In the genomic region with DNA sequence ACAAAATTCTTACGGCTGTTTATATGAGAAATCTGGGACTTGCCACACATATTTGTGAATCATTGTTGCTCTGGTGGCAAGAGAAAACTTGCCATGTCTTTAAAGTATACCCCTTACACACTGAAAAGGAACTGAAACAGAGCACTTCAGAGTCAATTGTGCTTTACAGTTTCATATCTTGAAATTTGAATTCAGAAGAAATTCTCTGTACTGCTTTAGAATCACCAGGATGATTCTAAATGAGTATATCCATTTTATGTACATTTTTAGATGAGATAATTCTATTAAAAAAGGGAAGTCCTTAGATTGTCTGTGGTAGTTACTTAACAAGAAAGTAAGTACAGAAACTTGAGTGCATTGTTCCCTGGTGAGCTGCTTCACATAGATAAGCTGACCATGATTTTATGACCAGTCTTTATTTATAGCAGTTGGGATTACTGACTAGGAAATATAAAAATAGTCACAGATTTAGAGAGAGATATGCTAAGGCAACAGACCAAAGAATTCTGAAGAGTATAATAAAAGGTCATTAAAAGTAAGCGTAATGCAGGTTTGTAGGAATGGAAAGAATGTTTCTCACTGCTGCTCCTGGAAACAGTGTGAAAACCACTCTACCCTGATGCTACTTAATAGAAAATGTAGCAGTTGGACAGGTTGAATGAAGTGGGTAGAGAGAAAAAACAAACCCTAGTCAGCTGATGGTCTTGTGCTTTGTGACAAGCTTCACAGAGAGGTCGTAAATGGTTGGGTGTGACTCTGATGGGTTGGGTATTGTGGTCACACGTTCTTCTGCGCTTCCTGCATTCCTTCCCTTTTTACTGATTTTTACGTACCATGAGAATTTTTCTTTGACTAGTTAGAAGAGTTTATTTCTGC, we compare ENCODE assay signal across 8 cellular contexts. TPM values are rescaled to one million over a fixed set of nuclear protein-coding genes. Genes with fewer than 3 reads are reported as not detected.
DNase-seq lines count a peak whose midpoint lies in the region; ATAC-seq and TF ChIP-seq lines count a peak whose summit lies in the region.

No MANE protein-coding gene starts in this region.

- H3K27me3 Mint-ChIP-seq in activated CD4-positive, alpha-beta memory T cell treated with anti-CD3 and anti-CD28 coated beads for 36 hours: no peaks in the 10 kb centered on the region
- no peaks in the 10 kb centered on the region for H3K27me3 Mint-ChIP-seq in stimulated activated naive CD8-positive, alpha-beta T cell treated with anti-CD3 and anti-CD28 coated beads, Interleukin-15, Interleukin-2, amounts not matched to agents 100 ng/mL and 50 ng/mL, for 24 hours

- H3K27me3 ChIP-seq in GM06990 (replicated peaks; ENCODE audit: control insufficient read depth, insufficient read depth, low read length) (no peaks in the 10 kb centered on the region; the same call in 1 of the 2 replicates), HL-60 (ENCODE audit: insufficient read depth, poor library complexity, severe bottlenecking) (no peaks in the 10 kb centered on the region)

- H3K36me3 ChIP-seq in GM06990 (ENCODE audit: control insufficient read depth, insufficient read depth, low read length): no peaks in the 10 kb centered on the region

- CTCF ChIA-PET in activated CD4-positive, alpha-beta memory T cell treated with anti-CD3 and anti-CD28 coated beads for 36 hours (lab: Charles Lee): interaction anchor here (0.6 to 1.3 kb wide), 3 partner anchors 14 to 82 kb away, joined by 3 to 4 read pairs (median 3); no protein-coding TSS in a partner anchor

- ATAC-seq in GM21423 (IDR thresholded peaks at IDR 0.05; ENCODE audit: unreplicated experiment) (peak; percentile 69), left ventricle myocardium superior (peak; percentile 62), left lobe of liver (no peak)

- H3K4me3 ChIP-seq in GM06990 (replicated peaks; ENCODE audit: low read depth, low read length) (no peak overlapping the region), HL-60 (replicated peaks; ENCODE audit: insufficient read depth, low read length) (no peak overlapping the region)

- POLR2A ChIA-PET in activated CD4-positive, alpha-beta memory T cell treated with anti-CD3 and anti-CD28 coated beads for 36 hours (lab: Charles Lee): interaction anchor here (0.6 to 2.1 kb wide), 7 partner anchors 10 to 45 kb away, joined by 3 to 8 read pairs (median 5); no protein-coding TSS in a partner anchor

- peaks cover 46% of the 10 kb centered on the region for H3K4me1 Mint-ChIP-seq in activated CD4-positive, alpha-beta memory T cell treated with anti-CD3 and anti-CD28 coated beads for 36 hours (ENCODE audit: low read depth)
- peaks cover 48% of the 10 kb centered on the region for H3K4me1 Mint-ChIP-seq in stimulated activated naive CD8-positive, alpha-beta T cell treated with anti-CD3 and anti-CD28 coated beads, Interleukin-15, Interleukin-2, amounts not matched to agents 100 ng/mL and 50 ng/mL, for 24 hours (ENCODE audit: low read depth)

- H3K27ac ChIP-seq in HL-60 (replicated peaks): peak overlapping the region; percentile 32; the same call in 1 of the 2 replicates

- DNase-seq in GM06990 (ENCODE audit: extremely low read depth, insufficient read length): peak; percentile 20
- DNase-seq in HL-60 (ENCODE audit: low read depth in 1 of 2, low spot score in 1 of 2): peak in 1 of 2 experiments; percentile 60
- no peak for DNase-seq in activated CD4-positive, alpha-beta memory T cell treated with anti-CD3 and anti-CD28 coated beads for 36 hours
- no peak for DNase-seq in left ventricle myocardium superior
- DNase-seq in posterior vena cava (ENCODE audit: low spot score): no peak
- no peak for DNase-seq in left lobe of liver (ENCODE audit: low spot score)

- peak overlapping the region; percentile 36 for H3K4me3 Mint-ChIP-seq in activated CD4-positive, alpha-beta memory T cell treated with anti-CD3 and anti-CD28 coated beads for 36 hours
- peak overlapping the region; percentile 73 for H3K4me3 Mint-ChIP-seq in stimulated activated naive CD8-positive, alpha-beta T cell treated with anti-CD3 and anti-CD28 coated beads, Interleukin-15, Interleukin-2, amounts not matched to agents 100 ng/mL and 50 ng/mL, for 24 hours

- no peak for TF ChIP-seq CTCF in GM06990 (IDR thresholded peaks at IDR 0.05; ENCODE audit: insufficient read depth, low read length, poor library complexity, severe bottlenecking)
- no peak for TF ChIP-seq CTCF in HL-60 (IDR thresholded peaks at IDR 0.05; ENCODE audit: insufficient read depth, low read length)

- H3K36me3 Mint-ChIP-seq in activated CD4-positive, alpha-beta memory T cell treated with anti-CD3 and anti-CD28 coated beads for 36 hours: peaks cover 3% of the 10 kb centered on the region
- no peaks in the 10 kb centered on the region for H3K36me3 Mint-ChIP-seq in stimulated activated naive CD8-positive, alpha-beta T cell treated with anti-CD3 and anti-CD28 coated beads, Interleukin-15, Interleukin-2, amounts not matched to agents 100 ng/mL and 50 ng/mL, for 24 hours (ENCODE audit: low read depth)

- peak overlapping the region; percentile 64 for H3K27ac Mint-ChIP-seq in activated CD4-positive, alpha-beta memory T cell treated with anti-CD3 and anti-CD28 coated beads for 36 hours
- peak overlapping the region; percentile 91 for H3K27ac Mint-ChIP-seq in stimulated activated naive CD8-positive, alpha-beta T cell treated with anti-CD3 and anti-CD28 coated beads, Interleukin-15, Interleukin-2, amounts not matched to agents 100 ng/mL and 50 ng/mL, for 24 hours

- no peaks in the 10 kb centered on the region for H3K9me3 Mint-ChIP-seq in activated CD4-positive, alpha-beta memory T cell treated with anti-CD3 and anti-CD28 coated beads for 36 hours
- H3K9me3 Mint-ChIP-seq in stimulated activated naive CD8-positive, alpha-beta T cell treated with anti-CD3 and anti-CD28 coated beads, Interleukin-15, Interleukin-2, amounts not matched to agents 100 ng/mL and 50 ng/mL, for 24 hours: no peaks in the 10 kb centered on the region

- intact Hi-C loops in activated CD4-positive, alpha-beta memory T cell treated with anti-CD3 and anti-CD28 coated beads for 36 hours (cut with micrococcal nuclease): loop anchor here (1.0 to 2.0 kb wide), 4 partner anchors 13 to 86 kb away; partner anchors contain the start of gene FNIP2
- intact Hi-C loops in left ventricle myocardium superior (cut with micrococcal nuclease): loop anchor here (5.0 kb wide), 1 partner anchor 38 kb away; no protein-coding TSS in a partner anchor
- intact Hi-C loops in posterior vena cava (cut with DNase I): loop anchor here in 1 of 2 donors (5.0 kb wide), 1 partner anchor 43 kb away; the partner anchor contains the start of gene FNIP2

RNA-seq across cellular contexts. Expression of gene FNIP2, which starts 41.0 kb away (rescaled TPM):
- total RNA-seq in activated CD4-positive, alpha-beta memory T cell treated with anti-CD3 and anti-CD28 coated beads for 36 hours: 10 to 100 TPM; 17.7 to 19.4 TPM
- total RNA-seq in left ventricle myocardium superior (50.7 TPM), posterior vena cava (10 to 100 TPM; 37.9 to 93.0 TPM), left lobe of liver (60.8 TPM)
